ENCODE assay signal across 10 cellular contexts in the genomic region with DNA sequence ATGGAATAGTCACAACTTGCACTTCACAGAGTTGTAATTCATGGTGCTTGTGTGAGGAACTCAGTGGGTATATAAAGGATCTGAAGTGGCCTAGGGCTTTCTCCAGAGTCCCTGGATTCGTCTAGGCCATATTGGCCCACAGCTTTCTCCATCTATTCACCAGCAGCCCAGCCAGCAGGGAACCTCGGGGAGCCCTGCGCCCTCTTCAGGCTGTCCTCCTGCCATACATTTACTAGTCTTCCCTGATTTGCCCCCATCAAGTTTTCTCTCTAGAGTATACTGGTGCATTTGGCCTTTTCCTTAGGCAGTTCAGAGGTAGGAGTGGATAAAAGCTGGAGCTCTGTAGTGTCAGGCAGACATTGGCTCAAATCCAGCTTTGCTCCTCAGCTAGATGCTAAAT.
DNase-seq lines count a peak whose midpoint lies in the region; TF ChIP-seq lines count a peak whose summit lies in the region.
"Had no signal": no experiment of that assay in that cellular context is flagged by ENCODE, and none has a peak within 500 bp of the region (broad histone marks: within the 10 kb centered on the region; RNA-seq: fewer than 3 reads in every experiment).

No MANE protein-coding gene starts in this region.

- no peak overlapping the region for H3K27ac Mint-ChIP-seq in activated naive CD4-positive, alpha-beta T cell treated with anti-CD3 and anti-CD28 coated beads for 36 hours
- H3K27ac Mint-ChIP-seq in activated naive CD4-positive, alpha-beta T cell treated with anti-CD3 and anti-CD28 coated beads, Interleukin-2, amount 10 ng/mL, durations not matched to agents 7 days and 5 days = no peak overlapping the region
- H3K27ac Mint-ChIP-seq: activated T-cell treated with anti-CD3 and anti-CD28 coated beads, Interleukin-2, amount 50 U/mL, for 24 hours had no signal

- no peaks in the 10 kb centered on the region for H3K27me3 ChIP-seq in stomach

- no peak overlapping the region for H3K4me3 Mint-ChIP-seq in activated naive CD4-positive, alpha-beta T cell treated with anti-CD3 and anti-CD28 coated beads for 36 hours
- no peak overlapping the region for H3K4me3 Mint-ChIP-seq in activated naive CD4-positive, alpha-beta T cell treated with anti-CD3 and anti-CD28 coated beads, Interleukin-2, amount 10 ng/mL, durations not matched to agents 7 days and 5 days
- H3K4me3 Mint-ChIP-seq: activated T-cell treated with anti-CD3 and anti-CD28 coated beads, Interleukin-2, amount 50 U/mL, for 24 hours had no signal

- H3K4me1 Mint-ChIP-seq in activated naive CD4-positive, alpha-beta T cell treated with anti-CD3 and anti-CD28 coated beads for 36 hours (ENCODE audit: low read depth) = no peaks in the 10 kb centered on the region
- no peaks in the 10 kb centered on the region for H3K4me1 Mint-ChIP-seq in activated naive CD4-positive, alpha-beta T cell treated with anti-CD3 and anti-CD28 coated beads, Interleukin-2, amount 10 ng/mL, durations not matched to agents 7 days and 5 days

- peak in 4 of 7 experiments; percentile 25 to 59 (median 52) for TF ChIP-seq CTCF in stomach (IDR thresholded peaks at IDR 0.05)

- H3K9me3 Mint-ChIP-seq in activated naive CD4-positive, alpha-beta T cell treated with anti-CD3 and anti-CD28 coated beads for 36 hours = no peaks in the 10 kb centered on the region
- no peaks in the 10 kb centered on the region for H3K9me3 Mint-ChIP-seq in activated naive CD4-positive, alpha-beta T cell treated with anti-CD3 and anti-CD28 coated beads, Interleukin-2, amount 10 ng/mL, durations not matched to agents 7 days and 5 days
- H3K9me3 Mint-ChIP-seq: activated T-cell treated with anti-CD3 and anti-CD28 coated beads, Interleukin-2, amount 50 U/mL, for 24 hours had no signal

- WGBS in stomach, 5 donors = 14 to 37% (median 19%) methylated on average over 3 of the region's 3 CpGs

- H3K36me3 ChIP-seq in stomach = no peaks in the 10 kb centered on the region

- H3K4me3 ChIP-seq in stomach = no peak overlapping the region

- DNase-seq in activated naive CD4-positive, alpha-beta T cell treated with anti-CD3 and anti-CD28 coated beads for 36 hours = peak; percentile 30
- DNase-seq in activated naive CD4-positive, alpha-beta T cell treated with anti-CD3 and anti-CD28 coated beads, Interleukin-2, amount 50 U/mL, for 16 hours = no peak
- DNase-seq in NAMALWA (ENCODE audit: low spot score) = peak; percentile 26
- DNase-seq in erythroblast (lab: John Stamatoyannopoulos, UW) = peak; percentile 10 to 12
- DNase-seq in stomach = peak; percentile 67
- DNase-seq in glomerular visceral epithelial cell (ENCODE audit: extremely low spot score) = no peak
- DNase-seq in stimulated activated CD4-positive, alpha-beta T cell treated with anti-CD3 and anti-CD28 coated beads, Interleukin-4, amount 100 ng/mL, for 4 hours = no peak
- no peak for DNase-seq in activated naive CD4-positive, alpha-beta T cell treated with anti-CD3 and anti-CD28 coated beads, Interleukin-2, amount 10 ng/mL, durations not matched to agents 7 days and 5 days
- DNase-seq: activated T-cell treated with anti-CD3 and anti-CD28 coated beads, Interleukin-2, amount 50 U/mL, for 24 hours; NCI-H187 treated with DMSO at 0.1 percent for 48 hours had no signal

- H3K27ac ChIP-seq in stomach = no peak overlapping the region

- TF ChIP-seq EP300 in stomach (IDR thresholded peaks at IDR 0.05) = no peak

- no peaks in the 10 kb centered on the region for H3K36me3 Mint-ChIP-seq in activated naive CD4-positive, alpha-beta T cell treated with anti-CD3 and anti-CD28 coated beads for 36 hours (ENCODE audit: low read depth)
- H3K36me3 Mint-ChIP-seq in activated naive CD4-positive, alpha-beta T cell treated with anti-CD3 and anti-CD28 coated beads, Interleukin-2, amount 10 ng/mL, durations not matched to agents 7 days and 5 days = no peaks in the 10 kb centered on the region

- H3K27me3 Mint-ChIP-seq in activated naive CD4-positive, alpha-beta T cell treated with anti-CD3 and anti-CD28 coated beads for 36 hours (ENCODE audit: low read depth) = no peaks in the 10 kb centered on the region
- no peaks in the 10 kb centered on the region for H3K27me3 Mint-ChIP-seq in activated naive CD4-positive, alpha-beta T cell treated with anti-CD3 and anti-CD28 coated beads, Interleukin-2, amount 10 ng/mL, durations not matched to agents 7 days and 5 days
- H3K27me3 Mint-ChIP-seq: activated T-cell treated with anti-CD3 and anti-CD28 coated beads, Interleukin-2, amount 50 U/mL, for 24 hours had no signal

- no peak for TF ChIP-seq POLR2A in erythroblast (IDR thresholded peaks at IDR 0.05; ENCODE audit: low read length)
- TF ChIP-seq POLR2A in stomach (IDR thresholded peaks at IDR 0.05) = no peak

- no peaks in the 10 kb centered on the region for H3K9me3 ChIP-seq in stomach

- intact Hi-C loops in activated naive CD4-positive, alpha-beta T cell treated with anti-CD3 and anti-CD28 coated beads for 36 hours (cut with micrococcal nuclease) = loop anchor here (1.0 kb wide), 2 partner anchors 278 to 581 kb away; a partner anchor contains a TSS
- intact Hi-C loops in stomach (cut with DNase I; ENCODE audit: low total_unique reads) = no loop called here

- no peaks in the 10 kb centered on the region for H3K4me1 ChIP-seq in stomach

- CTCF ChIA-PET in activated naive CD4-positive, alpha-beta T cell treated with anti-CD3 and anti-CD28 coated beads for 36 hours (lab: Charles Lee) = interaction anchor here (0.7 to 2.0 kb wide), 3 partner anchors 11 to 279 kb away, joined by 3 to 7 read pairs (median 3); a partner anchor contains a TSS
- CTCF ChIA-PET in activated naive CD4-positive, alpha-beta T cell treated with anti-CD3 and anti-CD28 coated beads, Interleukin-2, amount 10 ng/mL, durations not matched to agents 7 days and 5 days (lab: Charles Lee) = interaction anchor here (1.9 kb wide), 1 partner anchor 279 kb away, joined by 9 read pairs; a partner anchor contains a TSS

Comparison
In these comparisons a context has a peak if more than half of its experiments do, and no peak if none do; other contexts are left out.
1. DNase-seq: peak in activated naive CD4-positive, alpha-beta T cell treated with anti-CD3 and anti-CD28 coated beads for 36 hours (single experiment), NAMALWA (single experiment), erythroblast (2 of 2) and stomach (single experiment); none in activated naive CD4-positive, alpha-beta T cell treated with anti-CD3 and anti-CD28 coated beads, Interleukin-2, amount 50 U/mL, for 16 hours (single experiment), glomerular visceral epithelial cell (single experiment), stimulated activated CD4-positive, alpha-beta T cell treated with anti-CD3 and anti-CD28 coated beads, Interleukin-4, amount 100 ng/mL, for 4 hours (0 of 2) and activated naive CD4-positive, alpha-beta T cell treated with anti-CD3 and anti-CD28 coated beads, Interleukin-2, amount 10 ng/mL, durations not matched to agents 7 days and 5 days (single experiment).